Comparison of ENCODE assay signal across 23 cellular contexts in the genomic region with DNA sequence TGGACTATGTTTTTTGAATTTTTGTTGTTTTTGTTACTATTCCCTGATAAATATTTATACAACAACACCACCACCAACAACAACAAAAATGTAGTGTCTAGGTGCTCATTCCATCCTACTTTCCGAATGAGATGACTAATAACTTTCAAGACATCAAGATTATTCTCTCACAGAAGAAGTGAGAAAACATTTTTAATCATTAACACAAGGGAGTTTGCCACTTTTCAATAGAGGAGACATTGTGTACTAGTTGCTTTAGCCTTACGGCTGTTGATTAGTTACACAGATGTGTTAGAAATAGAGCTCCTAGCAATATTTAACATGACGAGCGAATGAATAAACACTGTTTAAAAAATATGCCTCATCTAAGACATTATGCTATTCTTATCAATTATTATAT.
A peak's percentile ranks its signal among the peaks of the same experiment; 100 is the strongest.
DNase-seq lines count a peak whose midpoint lies in the region; ATAC-seq lines count a peak whose summit lies in the region.
"Had no signal": no experiment of that assay in that cellular context is flagged by ENCODE, and none has a peak within 500 bp of the region (broad histone marks: within the 10 kb centered on the region; RNA-seq: fewer than 3 reads in every experiment).

No MANE protein-coding gene starts in this region.

- no peaks in the 10 kb centered on the region for H3K4me1 Mint-ChIP-seq in activated T-helper 1 cell treated with anti-CD3 and anti-CD28 coated beads, Interleukin-12 subunit alpha, Interleukin-12 subunit beta, Interleukin-2, Interleukin-4 antibody, amounts not matched to agents 30 ng/mL and 10 ng/mL and 1 ng/mL, durations not matched to agents 14 hours and 24 hours and 36 hours (ENCODE audit: low read depth)
- H3K4me1 Mint-ChIP-seq in stimulated activated naive B cell treated with anti-CD40 and anti-IgM and Interleukin-4, amounts not matched to agents 10 μg/mL and 1 μg/mL and 100 μg/mL, for 72 hours = no peaks in the 10 kb centered on the region
- H3K4me1 Mint-ChIP-seq: activated naive CD8-positive, alpha-beta T cell treated with anti-CD3 and anti-CD28 coated beads for 36 hours; brain; naive thymus-derived CD4-positive, alpha-beta T cell had no signal

- peak; percentile 79 for ATAC-seq in GM18520 (IDR thresholded peaks at IDR 0.05; ENCODE audit: unreplicated experiment)
- peak; percentile 66 for ATAC-seq in GM21381 (IDR thresholded peaks at IDR 0.05; ENCODE audit: unreplicated experiment)
- peak; percentile 79 for ATAC-seq in HG02981 (IDR thresholded peaks at IDR 0.05; ENCODE audit: unreplicated experiment)
- ATAC-seq in HG03565 (IDR thresholded peaks at IDR 0.05; ENCODE audit: unreplicated experiment) = peak; percentile 49
- no peak for ATAC-seq in stimulated activated naive B cell treated with anti-CD40 and anti-IgM and Interleukin-4, amounts not matched to agents 10 μg/mL and 1 μg/mL and 100 μg/mL, for 72 hours (replicated peaks)
- ATAC-seq: naive thymus-derived CD4-positive, alpha-beta T cell had no signal

- no peaks in the 10 kb centered on the region for H3K36me3 Mint-ChIP-seq in activated T-helper 1 cell treated with anti-CD3 and anti-CD28 coated beads, Interleukin-12 subunit alpha, Interleukin-12 subunit beta, Interleukin-2, Interleukin-4 antibody, amounts not matched to agents 30 ng/mL and 10 ng/mL and 1 ng/mL, durations not matched to agents 14 hours and 24 hours and 36 hours (ENCODE audit: low read depth)
- H3K36me3 Mint-ChIP-seq in stimulated activated naive B cell treated with anti-CD40 and anti-IgM and Interleukin-4, amounts not matched to agents 10 μg/mL and 1 μg/mL and 100 μg/mL, for 72 hours = no peaks in the 10 kb centered on the region
- H3K36me3 Mint-ChIP-seq: activated CD4-positive, alpha-beta memory T cell treated with anti-CD3 and anti-CD28 coated beads for 36 hours; activated naive CD8-positive, alpha-beta T cell treated with anti-CD3 and anti-CD28 coated beads for 36 hours; brain; naive thymus-derived CD4-positive, alpha-beta T cell had no signal

- H3K9me3 Mint-ChIP-seq in activated T-helper 1 cell treated with anti-CD3 and anti-CD28 coated beads, Interleukin-12 subunit alpha, Interleukin-12 subunit beta, Interleukin-2, Interleukin-4 antibody, amounts not matched to agents 30 ng/mL and 10 ng/mL and 1 ng/mL, durations not matched to agents 14 hours and 24 hours and 36 hours = no peaks in the 10 kb centered on the region
- H3K9me3 Mint-ChIP-seq in stimulated activated naive B cell treated with anti-CD40 and anti-IgM and Interleukin-4, amounts not matched to agents 10 μg/mL and 1 μg/mL and 100 μg/mL, for 72 hours = no peaks in the 10 kb centered on the region
- H3K9me3 Mint-ChIP-seq: activated naive CD8-positive, alpha-beta T cell treated with anti-CD3 and anti-CD28 coated beads for 36 hours had no signal

- intact Hi-C loops in activated T-helper 1 cell treated with anti-CD3 and anti-CD28 coated beads, Interleukin-12 subunit alpha, Interleukin-12 subunit beta, Interleukin-2, Interleukin-4 antibody, amounts not matched to agents 30 ng/mL and 10 ng/mL and 1 ng/mL, durations not matched to agents 14 hours and 24 hours and 36 hours (cut with micrococcal nuclease) = no loop called here

- no peak overlapping the region for H3K4me3 Mint-ChIP-seq in activated T-helper 1 cell treated with anti-CD3 and anti-CD28 coated beads, Interleukin-12 subunit alpha, Interleukin-12 subunit beta, Interleukin-2, Interleukin-4 antibody, amounts not matched to agents 30 ng/mL and 10 ng/mL and 1 ng/mL, durations not matched to agents 14 hours and 24 hours and 36 hours
- H3K4me3 Mint-ChIP-seq in stimulated activated naive B cell treated with anti-CD40 and anti-IgM and Interleukin-4, amounts not matched to agents 10 μg/mL and 1 μg/mL and 100 μg/mL, for 72 hours = no peak overlapping the region
- H3K4me3 Mint-ChIP-seq: activated CD4-positive, alpha-beta memory T cell treated with anti-CD3 and anti-CD28 coated beads for 36 hours; activated naive CD8-positive, alpha-beta T cell treated with anti-CD3 and anti-CD28 coated beads for 36 hours; activated T-cell treated with anti-CD3 and anti-CD28 coated beads, Interleukin-2, amount 50 U/mL, for 24 hours; brain; naive thymus-derived CD4-positive, alpha-beta T cell had no signal

- DNase-seq in SIG-M5 (lab: John Stamatoyannopoulos, UW) (no peak), DMS53 (lab: John Stamatoyannopoulos, UW) (no peak)
- no peak for DNase-seq in activated T-helper 1 cell treated with anti-CD3 and anti-CD28 coated beads, Interleukin-12 subunit alpha, Interleukin-12 subunit beta, Interleukin-2, Interleukin-4 antibody, amounts not matched to agents 30 ng/mL and 10 ng/mL and 1 ng/mL, durations not matched to agents 14 hours and 24 hours and 36 hours (ENCODE audit: low spot score)
- no peak for DNase-seq in stimulated activated naive B cell treated with anti-CD40 and anti-IgM and Interleukin-4, amounts not matched to agents 10 μg/mL and 1 μg/mL and 100 μg/mL, for 72 hours
- DNase-seq: activated CD4-positive, alpha-beta memory T cell treated with anti-CD3 and anti-CD28 coated beads for 36 hours; activated naive CD8-positive, alpha-beta T cell treated with anti-CD3 and anti-CD28 coated beads for 36 hours; activated T-cell treated with anti-CD3 and anti-CD28 coated beads, Interleukin-2, amount 50 U/mL, for 24 hours; C1 segment of cervical spinal cord; cortex of kidney; DMS 273 treated with DMSO at 0.1 percent for 48 hours; GDM1; KBM-7; mesenchymal stem cell; naive thymus-derived CD4-positive, alpha-beta T cell; NCI-H2029 treated with DMSO at 0.1 percent for 48 hours; NCI-H510A treated with DMSO at 0.1 percent for 48 hours; ovary; SHP77 had no signal

- H3K27me3 Mint-ChIP-seq in activated T-helper 1 cell treated with anti-CD3 and anti-CD28 coated beads, Interleukin-12 subunit alpha, Interleukin-12 subunit beta, Interleukin-2, Interleukin-4 antibody, amounts not matched to agents 30 ng/mL and 10 ng/mL and 1 ng/mL, durations not matched to agents 14 hours and 24 hours and 36 hours (ENCODE audit: insufficient read depth) = no peaks in the 10 kb centered on the region
- no peaks in the 10 kb centered on the region for H3K27me3 Mint-ChIP-seq in stimulated activated naive B cell treated with anti-CD40 and anti-IgM and Interleukin-4, amounts not matched to agents 10 μg/mL and 1 μg/mL and 100 μg/mL, for 72 hours
- H3K27me3 Mint-ChIP-seq: activated CD4-positive, alpha-beta memory T cell treated with anti-CD3 and anti-CD28 coated beads for 36 hours; activated naive CD8-positive, alpha-beta T cell treated with anti-CD3 and anti-CD28 coated beads for 36 hours; activated T-cell treated with anti-CD3 and anti-CD28 coated beads, Interleukin-2, amount 50 U/mL, for 24 hours; brain; naive thymus-derived CD4-positive, alpha-beta T cell had no signal

- no peak overlapping the region for H3K27ac Mint-ChIP-seq in activated T-helper 1 cell treated with anti-CD3 and anti-CD28 coated beads, Interleukin-12 subunit alpha, Interleukin-12 subunit beta, Interleukin-2, Interleukin-4 antibody, amounts not matched to agents 30 ng/mL and 10 ng/mL and 1 ng/mL, durations not matched to agents 14 hours and 24 hours and 36 hours
- H3K27ac Mint-ChIP-seq in stimulated activated naive B cell treated with anti-CD40 and anti-IgM and Interleukin-4, amounts not matched to agents 10 μg/mL and 1 μg/mL and 100 μg/mL, for 72 hours = no peak overlapping the region
- H3K27ac Mint-ChIP-seq: activated CD4-positive, alpha-beta memory T cell treated with anti-CD3 and anti-CD28 coated beads for 36 hours; activated naive CD8-positive, alpha-beta T cell treated with anti-CD3 and anti-CD28 coated beads for 36 hours; activated T-cell treated with anti-CD3 and anti-CD28 coated beads, Interleukin-2, amount 50 U/mL, for 24 hours; brain; naive thymus-derived CD4-positive, alpha-beta T cell had no signal

Comparison
In these comparisons a context has a peak if more than half of its experiments do, and no peak if none do; other contexts are left out.
1. ATAC-seq: peak in GM18520 (single experiment), GM21381 (single experiment), HG02981 (single experiment) and HG03565 (single experiment); none in stimulated activated naive B cell treated with anti-CD40 and anti-IgM and Interleukin-4, amounts not matched to agents 10 μg/mL and 1 μg/mL and 100 μg/mL, for 72 hours (0 of 2).